Comparison of ENCODE assay signal across 21 cellular contexts in genomic region chr13:28121224-28121623, GRCh38. TPM values are rescaled to one million over a fixed set of nuclear protein-coding genes. Genes with fewer than 3 reads are reported as not detected.
DNase-seq lines count a peak whose midpoint lies in the region; ATAC-seq and TF ChIP-seq lines count a peak whose summit lies in the region.
"Had no signal": no experiment of that assay in that cellular context is flagged by ENCODE, and none has a peak within 500 bp of the region (broad histone marks: within the 10 kb centered on the region; RNA-seq: fewer than 3 reads in every experiment).

No MANE protein-coding gene starts in this region.

- peak overlapping the region in 2 of 7 donors; percentile 6 to 17 for H3K27ac Mint-ChIP-seq in CD4-positive, alpha-beta memory T cell
- H3K27ac Mint-ChIP-seq in GM23338, result no peak overlapping the region
- H3K27ac Mint-ChIP-seq in T-helper 17 cell, result no peak overlapping the region
- no peak overlapping the region for H3K27ac Mint-ChIP-seq in effector memory CD8-positive, alpha-beta T cell
- H3K27ac Mint-ChIP-seq in activated naive CD4-positive, alpha-beta T cell treated with anti-CD3 and anti-CD28 coated beads for 36 hours, result no peak overlapping the region
- H3K27ac Mint-ChIP-seq: B cell; CD4-positive, CD25-positive, alpha-beta regulatory T cell; HFFc6 had no signal

- intact Hi-C loops in CD4-positive, alpha-beta memory T cell (cut with micrococcal nuclease), result no loop called here
- intact Hi-C loops in activated naive CD4-positive, alpha-beta T cell treated with anti-CD3 and anti-CD28 coated beads for 36 hours (cut with micrococcal nuclease), result no loop called here
- intact Hi-C loops in Right ventricle myocardium inferior (cut with DNase I), result no loop called here

- H4K20me1 ChIP-seq in GM23338 (replicated peaks; ENCODE audit: insufficient read depth), result no peaks in the 10 kb centered on the region
- H4K20me1 ChIP-seq: BLaER1 had no signal

- POLR2A ChIA-PET in CD4-positive, alpha-beta memory T cell (lab: Charles Lee; ENCODE audit: partially characterized antibody), result no interaction called here

- peaks cover 3 to 5% of the 10 kb centered on the region in 2 donors for H3K27me3 Mint-ChIP-seq in CD4-positive, alpha-beta memory T cell
- H3K27me3 Mint-ChIP-seq in GM23338 (ENCODE audit: insufficient read depth, low read depth, poor library complexity), result peaks cover 8% of the 10 kb centered on the region
- H3K27me3 Mint-ChIP-seq in T-helper 17 cell, result peaks cover 5% of the 10 kb centered on the region
- peaks cover 12 to 22% of the 10 kb centered on the region in 2 donors for H3K27me3 Mint-ChIP-seq in effector memory CD8-positive, alpha-beta T cell
- peaks cover 4% of the 10 kb centered on the region for H3K27me3 Mint-ChIP-seq in activated naive CD4-positive, alpha-beta T cell treated with anti-CD3 and anti-CD28 coated beads for 36 hours (ENCODE audit: low read depth)

- H3K36me3 ChIP-seq in CD4-positive, alpha-beta memory T cell (ENCODE audit: insufficient read depth, low read length), result no peaks in the 10 kb centered on the region
- H3K36me3 ChIP-seq in GM23338 (ENCODE audit: insufficient read depth), result no peaks in the 10 kb centered on the region
- H3K36me3 ChIP-seq: BLaER1, HAP-1 had no signal

- peaks cover 0 to 2% (median 0%) of the 10 kb centered on the region in 8 donors for H3K9me3 Mint-ChIP-seq in CD4-positive, alpha-beta memory T cell
- peaks cover 2% of the 10 kb centered on the region; the same call in 1 of the 3 replicates for H3K9me3 Mint-ChIP-seq in GM23338
- H3K9me3 Mint-ChIP-seq in effector memory CD8-positive, alpha-beta T cell, result no peaks in the 10 kb centered on the region
- H3K9me3 Mint-ChIP-seq in activated naive CD4-positive, alpha-beta T cell treated with anti-CD3 and anti-CD28 coated beads for 36 hours, result no peaks in the 10 kb centered on the region
- H3K9me3 Mint-ChIP-seq: HFFc6 had no signal

- no peak overlapping the region for H3K4me2 ChIP-seq in GM23338
- H3K4me2 ChIP-seq: BLaER1 had no signal

- H3K4me1 Mint-ChIP-seq in CD4-positive, alpha-beta memory T cell, result peaks cover 4 to 11% (median 8%) of the 10 kb centered on the region in 4 donors
- H3K4me1 Mint-ChIP-seq in GM23338, result peaks cover 5% of the 10 kb centered on the region; the same call in 2 of the 3 replicates
- H3K4me1 Mint-ChIP-seq in T-helper 17 cell, result peaks cover 9% of the 10 kb centered on the region
- peaks cover 5 to 6% of the 10 kb centered on the region in 2 donors for H3K4me1 Mint-ChIP-seq in effector memory CD8-positive, alpha-beta T cell (ENCODE audit: low read depth in 2 of 2)
- peaks cover 5% of the 10 kb centered on the region for H3K4me1 Mint-ChIP-seq in activated naive CD4-positive, alpha-beta T cell treated with anti-CD3 and anti-CD28 coated beads for 36 hours (ENCODE audit: low read depth)

- H3F3A ChIP-seq in GM23338 (replicated peaks; ENCODE audit: low read depth), result no peaks in the 10 kb centered on the region

- no peak for TF ChIP-seq CTCF in GM23338 (conservative IDR thresholded peaks at IDR 0.05; ENCODE audit: low read depth in 2 of 2)

- H3K36me3 Mint-ChIP-seq in CD4-positive, alpha-beta memory T cell, result no peaks in the 10 kb centered on the region
- H3K36me3 Mint-ChIP-seq in GM23338 (ENCODE audit: low read depth), result no peaks in the 10 kb centered on the region
- peaks cover 4% of the 10 kb centered on the region for H3K36me3 Mint-ChIP-seq in T-helper 17 cell (ENCODE audit: low read depth)
- no peaks in the 10 kb centered on the region for H3K36me3 Mint-ChIP-seq in effector memory CD8-positive, alpha-beta T cell (ENCODE audit: insufficient read depth)
- no peaks in the 10 kb centered on the region for H3K36me3 Mint-ChIP-seq in activated naive CD4-positive, alpha-beta T cell treated with anti-CD3 and anti-CD28 coated beads for 36 hours (ENCODE audit: low read depth)
- H3K36me3 Mint-ChIP-seq: CD4-positive, CD25-positive, alpha-beta regulatory T cell had no signal

- no peak for DNase-seq in CD4-positive, alpha-beta memory T cell
- no peak for DNase-seq in GM23338 (ENCODE audit: low spot score)
- DNase-seq in T-helper 17 cell, result no peak
- no peak for DNase-seq in effector memory CD8-positive, alpha-beta T cell
- no peak for DNase-seq in activated naive CD4-positive, alpha-beta T cell treated with anti-CD3 and anti-CD28 coated beads for 36 hours
- DNase-seq in kidney glomerular epithelial cell (lab: John Stamatoyannopoulos, UW), result no peak
- no peak for DNase-seq in Right ventricle myocardium inferior (ENCODE audit: missing footprints)
- DNase-seq: Calu3; CD4-positive, CD25-positive, alpha-beta regulatory T cell; COR-L47; DMS53; DMS79 treated with DMSO at 0.1 percent for 48 hours; GF-D8; GOT3; HFFc6 had no signal

- no peaks in the 10 kb centered on the region for H3K9me2 ChIP-seq in GM23338 (ENCODE audit: insufficient read depth)

- H3K79me2 ChIP-seq in GM23338 (replicated peaks; ENCODE audit: insufficient read depth), result no peaks in the 10 kb centered on the region

- H3K27ac ChIP-seq in CD4-positive, alpha-beta memory T cell (ENCODE audit: low read depth, low read length), result no peak overlapping the region
- H3K27ac ChIP-seq in GM23338 (ENCODE audit: low read depth), result no peak overlapping the region
- H3K27ac ChIP-seq: BLaER1, C4-2B had no signal

- peak overlapping the region in 6 of 8 donors; percentile 11 to 52 (median 15) for H3K4me3 Mint-ChIP-seq in CD4-positive, alpha-beta memory T cell
- H3K4me3 Mint-ChIP-seq in GM23338 (no peak overlapping the region), T-helper 17 cell (peak overlapping the region; percentile 28)
- peak overlapping the region; percentile 12 to 54 for H3K4me3 Mint-ChIP-seq in effector memory CD8-positive, alpha-beta T cell
- H3K4me3 Mint-ChIP-seq in activated naive CD4-positive, alpha-beta T cell treated with anti-CD3 and anti-CD28 coated beads for 36 hours, result no peak overlapping the region
- H3K4me3 Mint-ChIP-seq: B cell; CD4-positive, CD25-positive, alpha-beta regulatory T cell; HFFc6 had no signal

- ATAC-seq in GM23338 (no peak), T-helper 17 cell (no peak), Right ventricle myocardium inferior (no peak)
- ATAC-seq in effector memory CD8-positive, alpha-beta T cell (replicated peaks), result no peak

- H3K9me3 ChIP-seq in CD4-positive, alpha-beta memory T cell (ENCODE audit: control insufficient read depth in 1 of 2, low read length in 2 of 2), result no peaks in the 10 kb centered on the region
- H3K9me3 ChIP-seq in T-helper 17 cell (ENCODE audit: control insufficient read depth, low read length, poor library complexity, severe bottlenecking), result no peaks in the 10 kb centered on the region
- H3K9me3 ChIP-seq: BLaER1, HAP-1 had no signal

- 0 out of 2 replicates have a peak overlapping the region, but pooled peaks have one; percentile 29 for H2AFZ ChIP-seq in GM23338

- H3K4me3 ChIP-seq in CD4-positive, alpha-beta memory T cell (ENCODE audit: low read length in 2 of 2), result no peak overlapping the region
- H3K4me3 ChIP-seq in GM23338, result no peak overlapping the region
- H3K4me3 ChIP-seq: BLaER1, HAP-1 had no signal

- CTCF ChIA-PET in CD4-positive, alpha-beta memory T cell (lab: Charles Lee; ENCODE audit: partially characterized antibody), result interaction anchor here (0.6 kb wide), 1 partner anchor 64 kb away, joined by 3 read pairs; no protein-coding TSS in a partner anchor
- CTCF ChIA-PET in activated naive CD4-positive, alpha-beta T cell treated with anti-CD3 and anti-CD28 coated beads for 36 hours (lab: Charles Lee), result interaction anchor here (0.7 kb wide), 1 partner anchor 389 kb away, joined by 3 read pairs; no protein-coding TSS in a partner anchor

- peaks cover 6% of the 10 kb centered on the region for H3K4me1 ChIP-seq in CD4-positive, alpha-beta memory T cell (ENCODE audit: insufficient read depth, low read length)
- H3K4me1 ChIP-seq in GM23338 (ENCODE audit: insufficient read depth), result no peaks in the 10 kb centered on the region
- H3K4me1 ChIP-seq: HAP-1 had no signal

- no peaks in the 10 kb centered on the region for H3K27me3 ChIP-seq in CD4-positive, alpha-beta memory T cell (ENCODE audit: insufficient read depth, low read length)
- H3K27me3 ChIP-seq in GM23338 (ENCODE audit: insufficient read depth), result no peaks in the 10 kb centered on the region
- H3K27me3 ChIP-seq: BLaER1 had no signal

TF ChIP-seq in GM23338, 12 proteins besides CTCF, POLR2A, EP300 and RAD21 (continues in another document):
- TF ChIP-seq EZH2phosphoT487 (IDR thresholded peaks at IDR 0.05; ENCODE audit: unreplicated experiment) (no peak), ZNF114 (CRISPR knock-in tag; IDR thresholded peaks at IDR 0.05) (no peak), NANOG (IDR thresholded peaks at IDR 0.05; ENCODE audit: borderline replicate concordance) (no peak), JUNB (IDR thresholded peaks at IDR 0.05; ENCODE audit: unreplicated experiment) (no peak)

RNA-seq across cellular contexts. Expression of gene PAN3, which starts 17.1 kb away (rescaled TPM):
- 10 to 100 TPM; 66.0 to 66.7 TPM for total RNA-seq in CD4-positive, alpha-beta memory T cell
- polyA plus RNA-seq in CD4-positive, alpha-beta memory T cell, result 1 to 10 TPM; 2.8 to 6.7 TPM
- total RNA-seq in GM23338 (2014; rRNA removed; shearing (Covaris generic)), result 52.5 and 58.2 TPM in 2 replicates
- 20.6 and 27.4 TPM in 2 replicates for polyA plus RNA-seq in GM23338 (2016; fragmentation: Nextera tagmentation; extraction: Ambion mirVana)
- 10 to 100 TPM; 67.2 to 70.2 TPM for total RNA-seq in T-helper 17 cell
- total RNA-seq in activated naive CD4-positive, alpha-beta T cell treated with anti-CD3 and anti-CD28 coated beads for 36 hours, result 10 to 100 TPM; 21.2 to 21.7 TPM
- total RNA-seq in Right ventricle myocardium inferior, result 8.7 TPM

RNA-seq across cellular contexts. Expression of gene FLT3, which starts 20.8 kb away (rescaled TPM):
- total RNA-seq in CD4-positive, alpha-beta memory T cell, result not detected
- not detected for polyA plus RNA-seq in CD4-positive, alpha-beta memory T cell
- 0.17 and 0.66 TPM in 2 replicates for total RNA-seq in GM23338 (2014; rRNA removed; shearing (Covaris generic))
- 0.23 and 0.44 TPM in 2 replicates for polyA plus RNA-seq in GM23338 (2016; fragmentation: Nextera tagmentation; extraction: Ambion mirVana)
- total RNA-seq in T-helper 17 cell (under 1 TPM; 0.22 to 0.70 TPM), Right ventricle myocardium inferior (not detected)
- total RNA-seq in activated naive CD4-positive, alpha-beta T cell treated with anti-CD3 and anti-CD28 coated beads for 36 hours, result not detected
- total RNA-seq: A172, Calu3, G401, HFFc6 had no signal
- polyA plus RNA-seq: CD4-positive, CD25-positive, alpha-beta regulatory T cell had no signal

Comparison
In these comparisons a context has a peak if more than half of its experiments do, and no peak if none do; other contexts are left out.
1. H3K4me3 Mint-ChIP-seq: peak in CD4-positive, alpha-beta memory T cell (6 of 8), T-helper 17 cell (single experiment) and effector memory CD8-positive, alpha-beta T cell (2 of 2); none in GM23338 (single experiment) and activated naive CD4-positive, alpha-beta T cell treated with anti-CD3 and anti-CD28 coated beads for 36 hours (single experiment).